11 cellular contexts compared by ENCODE assay signal in genomic region chr22:22550789-22551434, GRCh38. TPM values are rescaled to one million over a fixed set of nuclear protein-coding genes. Genes with fewer than 3 reads are reported as not detected.
"Had no signal": no experiment of that assay in that cellular context is flagged by ENCODE, and none has a peak within 500 bp of the region (broad histone marks: within the 10 kb centered on the region; RNA-seq: fewer than 3 reads in every experiment).

No MANE protein-coding gene starts in this region.

- H3K4me1 ChIP-seq: HAP-1 had no signal

- H3K4me2 ChIP-seq: GM23338 had no signal

- H3K4me3 ChIP-seq: GM23248, GM23338, HAP-1 had no signal

- ATAC-seq: GM23338, HCT116 had no signal

- FAIRE-seq: H1, H54 had no signal

- H3K36me3 ChIP-seq: HAP-1 had no signal

- H2AFZ ChIP-seq: GM23248, GM23338 had no signal

- DNase-seq: GM23248, GOT3, H7, H9, HCEC 1CT, HFFc6 had no signal

- H3K27ac ChIP-seq: GM23248 had no signal

- H3K9me3 ChIP-seq: HAP-1 had no signal

- H3K9ac ChIP-seq: GM23248 had no signal

RNA-seq across cellular contexts. Expression of gene PRAME, which starts 8.2 kb away (rescaled TPM):
- total RNA-seq: GM23248, GM23338, H7, HFFc6 had no signal
- polyA plus RNA-seq: GM23248, GM23338 had no signal

RNA-seq across cellular contexts. Expression of gene ZNF280A, which starts 30.8 kb away (rescaled TPM):
- total RNA-seq: GM23248, GM23338 had no signal
- polyA plus RNA-seq: GM23248, GM23338 had no signal
